Comparison of ENCODE assay signal across 10 cellular contexts in the genomic region with DNA sequence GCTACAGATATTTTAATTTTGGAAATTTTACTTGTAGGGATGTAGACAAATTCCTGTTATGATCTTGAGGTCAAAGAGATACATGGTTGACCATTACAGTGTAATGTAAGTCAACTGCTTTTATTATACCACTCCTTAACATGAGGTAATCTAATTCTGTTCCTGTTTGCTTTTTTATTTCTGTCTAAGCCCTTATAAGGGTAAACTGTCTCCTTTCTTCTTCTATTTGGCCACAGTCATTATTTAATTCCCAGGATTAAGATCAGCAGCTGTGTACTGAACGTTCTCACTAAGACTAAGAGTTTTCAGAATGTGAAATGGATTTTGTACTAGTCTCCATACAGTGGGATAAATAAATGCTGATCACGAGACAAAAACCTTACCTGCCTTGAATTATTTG. TPM values are rescaled to one million over a fixed set of nuclear protein-coding genes. Genes with fewer than 3 reads are reported as not detected.
DNase-seq lines count a peak whose midpoint lies in the region; ATAC-seq and TF ChIP-seq lines count a peak whose summit lies in the region.
"Had no signal": no experiment of that assay in that cellular context is flagged by ENCODE, and none has a peak within 500 bp of the region (broad histone marks: within the 10 kb centered on the region; RNA-seq: fewer than 3 reads in every experiment).

No MANE protein-coding gene starts in this region.

- H4K20me1 ChIP-seq in IMR-90 (ENCODE audit: insufficient read depth, low read length), result no peaks in the 10 kb centered on the region

- H2BK20ac ChIP-seq in IMR-90 (ENCODE audit: low read depth, low read length), result peak overlapping the region; percentile 51; the same call in 1 of the 2 replicates

- peaks cover 39% of the 10 kb centered on the region for H3K36me3 Mint-ChIP-seq in brain
- H3K36me3 Mint-ChIP-seq in activated naive CD8-positive, alpha-beta T cell treated with anti-CD3 and anti-CD28 coated beads for 36 hours, result peaks cover 15% of the 10 kb centered on the region

- TF ChIP-seq CTCF in IMR-90 (conservative IDR thresholded peaks at IDR 0.05; ENCODE audit: low read depth, low read length) (no peak), brain (conservative IDR thresholded peaks at IDR 0.05) (no peak), thyroid gland (IDR thresholded peaks at IDR 0.05) (no peak)

- H3K56ac ChIP-seq in IMR-90 (ENCODE audit: extremely low read depth, insufficient read depth, low read length) (peak overlapping the region; percentile 78), mesendoderm (ENCODE audit: low read length) (no peak overlapping the region)

- H2AK9ac ChIP-seq in IMR-90 (replicated peaks; ENCODE audit: low read depth, low read length, poor library complexity), result no peak overlapping the region

- in situ Hi-C loops in IMR-90 (cut with MboI; ENCODE audit: low sequenced_read_pairs), result no loop called here

- H3K4me1 ChIP-seq in IMR-90 (ENCODE audit: control insufficient read depth, insufficient read depth, low read length) (peaks cover 35% of the 10 kb centered on the region), thyroid gland (peaks cover 11 to 38% of the 10 kb centered on the region in 2 donors), mesendoderm (ENCODE audit: control insufficient read depth, low read depth, low read length) (no peaks in the 10 kb centered on the region)

- H3K9me3 ChIP-seq in IMR-90 (ENCODE audit: control insufficient read depth, insufficient read depth, low read length), result no peaks in the 10 kb centered on the region
- no peaks in the 10 kb centered on the region for H3K9me3 ChIP-seq in thyroid gland

- peak overlapping the region; percentile 43; the same call in 2 of the 3 replicates for H2BK15ac ChIP-seq in IMR-90 (ENCODE audit: low read depth, low read length)
- no peak overlapping the region for H2BK15ac ChIP-seq in mesendoderm (replicated peaks; ENCODE audit: low read depth)

- H3K4ac ChIP-seq in IMR-90 (ENCODE audit: low read depth, low read length) (peak overlapping the region; percentile 78; the same call in 1 of the 2 replicates), mesendoderm (ENCODE audit: low read depth, low read length) (no peak overlapping the region)

- dilution Hi-C loops in IMR-90 (cut with HindIII; ENCODE audit: low sequenced_read_pairs, unreplicated experiment), result no loop called here

- no peaks in the 10 kb centered on the region for H3K27me3 Mint-ChIP-seq in brain
- H3K27me3 Mint-ChIP-seq in activated naive CD8-positive, alpha-beta T cell treated with anti-CD3 and anti-CD28 coated beads for 36 hours, result no peaks in the 10 kb centered on the region
- H3K27me3 Mint-ChIP-seq: stimulated activated memory B cell treated with anti-CD40 and anti-IgM and Interleukin-4, amounts not matched to agents 10 μg/mL and 1 μg/mL and 100 μg/mL, for 72 hours; T-helper 17 cell had no signal

- H2AFZ ChIP-seq in IMR-90 (replicated peaks; ENCODE audit: low read length, poor library complexity), result no peak overlapping the region

- H3K4me3 ChIP-seq in IMR-90 (ENCODE audit: insufficient read depth, low read depth, low read length) (no peak overlapping the region), thyroid gland (replicated peaks in 1 of 3) (no peak overlapping the region), mesendoderm (ENCODE audit: low read length) (no peak overlapping the region)

- peak; percentile 38 for ATAC-seq in IMR-90 (ENCODE audit: low read depth)
- ATAC-seq: stimulated activated memory B cell treated with anti-CD40 and anti-IgM and Interleukin-4, amounts not matched to agents 10 μg/mL and 1 μg/mL and 100 μg/mL, for 72 hours; T-helper 17 cell had no signal

- no TSS peak for BruUV-seq in IMR-90 (replicated peaks; lab: Mats Ljungman, UMichigan)

- WGBS in IMR-90 (ENCODE audit: extremely low coverage in 2 of 2, insufficient read length in 1 of 2), 2 experiments, result no CpG with 5 or more reads among the region's 2 CpGs
- WGBS in thyroid gland, 2 donors, result 91 to 92% methylated on average over 2 of the region's 2 CpGs
- no CpG with 5 or more reads among the region's 2 CpGs for WGBS in mesendoderm (ENCODE audit: extremely low coverage, insufficient coverage, low lambda C conversion rate)

- H3K79me1 ChIP-seq in IMR-90 (ENCODE audit: low read depth in 1 of 2, low read length in 2 of 2) (peaks cover 10 to 33% of the 10 kb centered on the region in 2 experiments; a peak in 3 of 4 replicates), mesendoderm (ENCODE audit: low read length) (no peaks in the 10 kb centered on the region)

- peaks cover 37% of the 10 kb centered on the region for H3K4me1 Mint-ChIP-seq in brain
- no peaks in the 10 kb centered on the region for H3K4me1 Mint-ChIP-seq in activated naive CD8-positive, alpha-beta T cell treated with anti-CD3 and anti-CD28 coated beads for 36 hours
- H3K4me1 Mint-ChIP-seq: stimulated activated memory B cell treated with anti-CD40 and anti-IgM and Interleukin-4, amounts not matched to agents 10 μg/mL and 1 μg/mL and 100 μg/mL, for 72 hours had no signal

- TF ChIP-seq RAD21 in IMR-90 (IDR thresholded peaks at IDR 0.05; ENCODE audit: low read length), result no peak

- peak overlapping the region in 3 of 5 experiments; percentile 51 to 96 (median 96) for H3K27ac Mint-ChIP-seq in brain
- no peak overlapping the region for H3K27ac Mint-ChIP-seq in activated naive CD8-positive, alpha-beta T cell treated with anti-CD3 and anti-CD28 coated beads for 36 hours
- H3K27ac Mint-ChIP-seq: stimulated activated memory B cell treated with anti-CD40 and anti-IgM and Interleukin-4, amounts not matched to agents 10 μg/mL and 1 μg/mL and 100 μg/mL, for 72 hours; T-helper 17 cell had no signal

- intact Hi-C loops in IMR-90 (cut with micrococcal nuclease), result loop anchor here (5.0 kb wide), 2 partner anchors 34 to 584 kb away; a partner anchor contains a TSS
- intact Hi-C loops in thyroid gland (cut with DNase I), result no loop called here

- H4K5ac ChIP-seq in IMR-90 (ENCODE audit: low read depth, low read length) (peak overlapping the region; percentile 96), mesendoderm (ENCODE audit: low read length) (no peak overlapping the region)

- H2AK5ac ChIP-seq in IMR-90 (ENCODE audit: low read depth, low read length) (peak overlapping the region; percentile 31; the same call in 1 of the 2 replicates), mesendoderm (ENCODE audit: low read length) (no peak overlapping the region)

- peak overlapping the region; percentile 71; the same call in 1 of the 2 replicates for H3K23ac ChIP-seq in IMR-90 (ENCODE audit: low read depth, low read length)
- H3K23ac ChIP-seq in mesendoderm (ENCODE audit: low read length), result no peak overlapping the region

- H3K14ac ChIP-seq in IMR-90 (replicated peaks; ENCODE audit: low read depth, low read length), result peak overlapping the region; percentile 6; the same call in 1 of the 2 replicates

- POLR2A ChIA-PET in IMR-90 (lab: Charles Lee; ENCODE audit: unreplicated experiment), result no interaction called here

- no peaks in the 10 kb centered on the region for H3K9me3 Mint-ChIP-seq in brain
- H3K9me3 Mint-ChIP-seq in activated naive CD8-positive, alpha-beta T cell treated with anti-CD3 and anti-CD28 coated beads for 36 hours, result no peaks in the 10 kb centered on the region
- H3K9me3 Mint-ChIP-seq: stimulated activated memory B cell treated with anti-CD40 and anti-IgM and Interleukin-4, amounts not matched to agents 10 μg/mL and 1 μg/mL and 100 μg/mL, for 72 hours had no signal

- peak overlapping the region in 1 of 5 experiments; percentile 3 for H3K4me3 Mint-ChIP-seq in brain
- H3K4me3 Mint-ChIP-seq in activated naive CD8-positive, alpha-beta T cell treated with anti-CD3 and anti-CD28 coated beads for 36 hours, result no peak overlapping the region
- H3K4me3 Mint-ChIP-seq: stimulated activated memory B cell treated with anti-CD40 and anti-IgM and Interleukin-4, amounts not matched to agents 10 μg/mL and 1 μg/mL and 100 μg/mL, for 72 hours; T-helper 17 cell had no signal

- DNase-seq in IMR-90, result peak; percentile 78
- peak; percentile 59 for DNase-seq in kidney glomerular epithelial cell (lab: John Stamatoyannopoulos, UW)
- no peak for DNase-seq in thyroid gland
- no peak for DNase-seq in activated naive CD8-positive, alpha-beta T cell treated with anti-CD3 and anti-CD28 coated beads for 36 hours
- no peak for DNase-seq in GF-D8 (lab: John Stamatoyannopoulos, UW)
- DNase-seq in NCI-H1694 treated with DMSO at 0.1 percent for 48 hours (lab: John Stamatoyannopoulos, UW), result no peak
- no peak for DNase-seq in mesendoderm
- DNase-seq: T-helper 17 cell had no signal

- H3K18ac ChIP-seq in IMR-90 (ENCODE audit: low read depth, low read length) (peak overlapping the region; percentile 98), mesendoderm (ENCODE audit: low read length) (no peak overlapping the region)

- peak overlapping the region; percentile 86 for H3K4me2 ChIP-seq in IMR-90 (ENCODE audit: low read depth, low read length)
- H3K4me2 ChIP-seq in mesendoderm (ENCODE audit: low read length), result no peak overlapping the region

- H4K8ac ChIP-seq in IMR-90 (ENCODE audit: low read depth in 2 of 2, low read length in 2 of 2), result peak overlapping the region; percentile 10 to 88; a peak in 3 of 4 replicates
- no peak overlapping the region for H4K8ac ChIP-seq in mesendoderm (ENCODE audit: low read depth, low read length)

- peak overlapping the region; percentile 85 for H2BK120ac ChIP-seq in IMR-90 (ENCODE audit: low read depth, low read length)
- no peak overlapping the region for H2BK120ac ChIP-seq in mesendoderm (ENCODE audit: low read depth, low read length)

- peaks cover 8% of the 10 kb centered on the region for H3K9me1 ChIP-seq in IMR-90 (ENCODE audit: insufficient read depth, low read length)

- H4K91ac ChIP-seq in IMR-90 (ENCODE audit: insufficient read depth, low read depth, low read length), result peak overlapping the region; percentile 39; the same call in 1 of the 2 replicates

- peak overlapping the region; percentile 100 for H2BK5ac ChIP-seq in IMR-90 (ENCODE audit: low read depth, low read length, poor library complexity, severe bottlenecking)
- no peak overlapping the region for H2BK5ac ChIP-seq in mesendoderm (ENCODE audit: low read length)

- no peaks in the 10 kb centered on the region for H3K79me2 ChIP-seq in mesendoderm (ENCODE audit: control insufficient read depth, insufficient read depth, low read length)

- CTCF ChIA-PET in IMR-90 (lab: Yijun Ruan, JAX), result interaction anchor here (0.6 kb wide), 1 partner anchor 115 kb away, joined by 3 read pairs; no protein-coding TSS in a partner anchor

- peak overlapping the region; percentile 92; the same call in 1 of the 2 replicates for H3K27ac ChIP-seq in IMR-90 (ENCODE audit: insufficient read depth, low read length)
- H3K27ac ChIP-seq in thyroid gland, result peak overlapping the region; percentile 40 to 89 (median 86)
- no peak overlapping the region for H3K27ac ChIP-seq in mesendoderm (ENCODE audit: low read depth, low read length)

- TF ChIP-seq POLR2A in IMR-90 (IDR thresholded peaks at IDR 0.05; ENCODE audit: low read depth, low read length) (0 out of 2 replicates have a peak, but pooled peaks have one; percentile 5), thyroid gland (IDR thresholded peaks at IDR 0.05) (no peak)

- peaks cover 1% of the 10 kb centered on the region; the same call in 1 of the 2 replicates for H3K36me3 ChIP-seq in IMR-90 (ENCODE audit: control insufficient read depth, insufficient read depth, low read length)
- H3K36me3 ChIP-seq in thyroid gland, result peaks cover 4% of the 10 kb centered on the region in 2 donors
- no peaks in the 10 kb centered on the region for H3K36me3 ChIP-seq in mesendoderm (ENCODE audit: control insufficient read depth, insufficient read depth, low read length)

- no peaks in the 10 kb centered on the region for H3K27me3 ChIP-seq in IMR-90 (ENCODE audit: control insufficient read depth, insufficient read depth, low read length)
- H3K27me3 ChIP-seq in thyroid gland, result no peaks in the 10 kb centered on the region
- H3K27me3 ChIP-seq in mesendoderm (ENCODE audit: insufficient read depth, low read length, poor library complexity), result no peaks in the 10 kb centered on the region

- H3K9ac ChIP-seq in IMR-90 (ENCODE audit: low read depth, low read length) (peak overlapping the region; percentile 67), mesendoderm (ENCODE audit: low read length) (no peak overlapping the region)

RNA-seq across cellular contexts. Expression of a gene that starts 32.8 kb away (rescaled TPM):
- total RNA-seq in IMR-90 (2012; rRNA removed) (15.0 and 19.2 TPM in 2 replicates), thyroid gland (10 to 100 TPM; 37.8 to 85.8 (median 40.7) TPM)
- polyA plus RNA-seq in IMR-90 (2012; rRNA removed) (11.1 and 11.4 TPM in 2 replicates), brain (ENCODE audit: insufficient read depth, low read depth, low replicate concordance) (47.0 TPM)
- polyA plus RNA-seq in IMR-90 (2012; cell fraction: cytosol; rRNA removed), result 3.5 and 4.5 TPM in 2 replicates
- polyA plus RNA-seq in IMR-90 (2012; cell fraction: nucleus; rRNA removed; ENCODE audit: low replicate concordance), result 12.9 and 16.6 TPM in 2 replicates
- 10 to 100 TPM; 24.9 to 25.3 TPM for total RNA-seq in activated naive CD8-positive, alpha-beta T cell treated with anti-CD3 and anti-CD28 coated beads for 36 hours
- polyA plus RNA-seq in mesendoderm (2013, experiment 1 of 2), result 12.5 TPM
- 14.5 TPM for polyA plus RNA-seq in mesendoderm (2013, experiment 2 of 2)

RNA-seq across cellular contexts. Expression of a gene that starts 33.1 kb away (rescaled TPM):
- total RNA-seq in IMR-90 (2012; rRNA removed) (38.9 and 42.3 TPM in 2 replicates), thyroid gland (10 to 100 TPM; 32.3 to 55.3 (median 38.8) TPM)
- polyA plus RNA-seq in IMR-90 (2012; rRNA removed) (89.5 and 100 TPM in 2 replicates), brain (ENCODE audit: insufficient read depth, low read depth, low replicate concordance) (126 TPM)
- 61.0 and 103 TPM in 2 replicates for polyA plus RNA-seq in IMR-90 (2012; cell fraction: cytosol; rRNA removed)
- polyA plus RNA-seq in IMR-90 (2012; cell fraction: nucleus; rRNA removed; ENCODE audit: low replicate concordance), result 85.4 and 105 TPM in 2 replicates
- 10 to 100 TPM; 40.2 to 47.4 TPM for total RNA-seq in activated naive CD8-positive, alpha-beta T cell treated with anti-CD3 and anti-CD28 coated beads for 36 hours
- polyA plus RNA-seq in mesendoderm (2013, experiment 1 of 2), result 47.6 TPM
- polyA plus RNA-seq in mesendoderm (2013, experiment 2 of 2), result 48.6 TPM

Comparison
In these comparisons a context has a peak if more than half of its experiments do, and no peak if none do; other contexts are left out.
1. DNase-seq: peak in IMR-90 (single experiment) and kidney glomerular epithelial cell (single experiment); none in thyroid gland (0 of 2), activated naive CD8-positive, alpha-beta T cell treated with anti-CD3 and anti-CD28 coated beads for 36 hours (single experiment), GF-D8 (single experiment), NCI-H1694 treated with DMSO at 0.1 percent for 48 hours (single experiment) and mesendoderm (single experiment).